ENCODE assay signal across 9 cellular contexts in the genomic region with DNA sequence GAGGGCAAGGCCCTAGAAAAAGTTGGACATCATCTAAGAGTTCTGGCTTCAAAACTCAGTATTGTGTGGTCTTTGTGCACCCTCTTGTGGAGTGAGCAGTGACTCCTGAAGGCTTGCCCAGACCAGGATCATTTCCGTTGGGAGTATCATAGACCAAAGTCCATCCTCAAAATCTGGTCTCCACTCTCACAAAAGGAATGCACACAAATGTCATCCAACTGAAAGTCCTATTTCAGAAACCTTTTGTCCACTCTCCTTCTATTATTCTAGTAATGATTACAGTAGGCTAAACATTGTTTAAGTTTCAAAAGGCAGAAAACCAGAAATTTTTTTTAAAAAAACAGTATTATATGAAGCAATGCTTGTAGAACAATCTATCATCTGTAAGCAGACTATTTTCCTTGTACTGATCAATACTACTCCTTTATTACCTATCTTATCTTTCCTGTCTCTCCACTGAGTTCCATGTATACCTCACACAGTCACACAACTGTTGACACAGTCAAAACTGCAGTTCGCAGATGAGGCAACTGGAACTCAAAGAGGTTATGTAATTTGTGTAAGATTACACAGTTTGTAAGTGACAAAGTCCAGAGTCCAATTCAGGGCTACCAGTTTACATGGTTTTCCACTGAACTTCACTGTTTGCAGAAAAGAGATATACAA. TPM values are rescaled to one million over a fixed set of nuclear protein-coding genes. Genes with fewer than 3 reads are reported as not detected.
DNase-seq lines count a peak whose midpoint lies in the region; ATAC-seq and TF ChIP-seq lines count a peak whose summit lies in the region.
"Had no signal": no experiment of that assay in that cellular context is flagged by ENCODE, and none has a peak within 500 bp of the region (broad histone marks: within the 10 kb centered on the region; RNA-seq: fewer than 3 reads in every experiment).

No MANE protein-coding gene starts in this region.

- POLR2A ChIA-PET in T-cell (lab: Charles Lee), result no interaction called here

- intact Hi-C loops in Right ventricle myocardium superior (cut with DNase I), result no loop called here
- intact Hi-C loops in Right ventricle myocardium inferior (cut with DNase I), result loop anchor here (5.0 to 10.0 kb wide), 2 partner anchors 231 to 503 kb away; no protein-coding TSS in a partner anchor

- H3K27me3 Mint-ChIP-seq in chondrocyte (ENCODE audit: low read depth) (peaks cover 5% of the 10 kb centered on the region), memory B cell (peaks cover 7% of the 10 kb centered on the region), T-cell (peaks cover 0 to 4% of the 10 kb centered on the region in 2 donors)

- peak; percentile 79 for TF ChIP-seq CTCF in chondrocyte (IDR thresholded peaks at IDR 0.05)

- H3K9me3 Mint-ChIP-seq in chondrocyte (ENCODE audit: low read depth) (peaks cover 13% of the 10 kb centered on the region), memory B cell (peaks cover 1% of the 10 kb centered on the region), T-cell (peaks cover 0 to 13% (median 2%) of the 10 kb centered on the region in 3 donors)

- H3K36me3 Mint-ChIP-seq in chondrocyte (ENCODE audit: low read depth) (no peaks in the 10 kb centered on the region), memory B cell (no peaks in the 10 kb centered on the region), T-cell (no peaks in the 10 kb centered on the region)
- H3K36me3 Mint-ChIP-seq: activated naive CD8-positive, alpha-beta T cell treated with anti-CD3 and anti-CD28 coated beads, Interleukin-2, amount 10 ng/mL, durations not matched to agents 7 days and 5 days had no signal

- CTCF ChIA-PET in T-cell (lab: Charles Lee), result no interaction called here

- no peak for DNase-seq in Right ventricle myocardium superior
- DNase-seq in Right ventricle myocardium inferior (ENCODE audit: missing footprints), result no peak
- DNase-seq in NCI-H345 (lab: John Stamatoyannopoulos, UW), result peak; percentile 63
- DNase-seq in chondrocyte (ENCODE audit: low spot score), result no peak
- peak; percentile 2 to 15 for DNase-seq in memory B cell (ENCODE audit: low spot score in 2 of 2)
- DNase-seq in AML-193 (lab: John Stamatoyannopoulos, UW), result no peak
- no peak for DNase-seq in stimulated activated CD4-positive, alpha-beta T cell treated with anti-CD3 and anti-CD28 coated beads, Interleukin-15, amount 100 ng/mL, for 24 hours
- DNase-seq in T-cell, result no peak
- DNase-seq: activated naive CD8-positive, alpha-beta T cell treated with anti-CD3 and anti-CD28 coated beads, Interleukin-2, amount 10 ng/mL, durations not matched to agents 7 days and 5 days had no signal

- peak; percentile 61 for ATAC-seq in Right ventricle myocardium superior (ENCODE audit: poor library complexity)
- no peak for ATAC-seq in Right ventricle myocardium inferior
- ATAC-seq in memory B cell (ENCODE audit: low read depth), result no peak
- ATAC-seq in T-cell (replicated peaks in 1 of 4), result no peak

- no peaks in the 10 kb centered on the region for H3K4me1 Mint-ChIP-seq in chondrocyte (ENCODE audit: low read depth)
- no peaks in the 10 kb centered on the region for H3K4me1 Mint-ChIP-seq in memory B cell
- H3K4me1 Mint-ChIP-seq in T-cell, result no peaks in the 10 kb centered on the region
- H3K4me1 Mint-ChIP-seq: activated naive CD8-positive, alpha-beta T cell treated with anti-CD3 and anti-CD28 coated beads, Interleukin-2, amount 10 ng/mL, durations not matched to agents 7 days and 5 days had no signal

- H3K27ac Mint-ChIP-seq in chondrocyte (ENCODE audit: unreplicated experiment), result no peak overlapping the region
- no peak overlapping the region for H3K27ac Mint-ChIP-seq in memory B cell
- H3K27ac Mint-ChIP-seq in T-cell, result no peak overlapping the region
- H3K27ac Mint-ChIP-seq: activated naive CD8-positive, alpha-beta T cell treated with anti-CD3 and anti-CD28 coated beads, Interleukin-2, amount 10 ng/mL, durations not matched to agents 7 days and 5 days had no signal

- no peak overlapping the region for H3K4me3 Mint-ChIP-seq in chondrocyte (ENCODE audit: unreplicated experiment)
- H3K4me3 Mint-ChIP-seq in memory B cell, result no peak overlapping the region
- H3K4me3 Mint-ChIP-seq in T-cell, result no peak overlapping the region
- H3K4me3 Mint-ChIP-seq: activated naive CD8-positive, alpha-beta T cell treated with anti-CD3 and anti-CD28 coated beads, Interleukin-2, amount 10 ng/mL, durations not matched to agents 7 days and 5 days had no signal

RNA-seq across cellular contexts. Expression of a gene that starts 41.4 kb away (rescaled TPM):
- total RNA-seq in Right ventricle myocardium superior (26.5 TPM), Right ventricle myocardium inferior (40.3 TPM), chondrocyte (23.4 to 28.9 TPM (median 24.0 TPM) in 3 replicates), T-cell (10 to 100 TPM; 13.4 to 25.5 (median 20.3) TPM)

Comparison
In these comparisons a context has a peak if more than half of its experiments do, and no peak if none do; other contexts are left out.
1. DNase-seq: peak in NCI-H345 (single experiment) and memory B cell (2 of 2); none in Right ventricle myocardium superior (single experiment), Right ventricle myocardium inferior (single experiment), chondrocyte (single experiment), AML-193 (0 of 2), stimulated activated CD4-positive, alpha-beta T cell treated with anti-CD3 and anti-CD28 coated beads, Interleukin-15, amount 100 ng/mL, for 24 hours (single experiment) and T-cell (0 of 34).